ENCODE assay signal across 10 cellular contexts in the genomic region with DNA sequence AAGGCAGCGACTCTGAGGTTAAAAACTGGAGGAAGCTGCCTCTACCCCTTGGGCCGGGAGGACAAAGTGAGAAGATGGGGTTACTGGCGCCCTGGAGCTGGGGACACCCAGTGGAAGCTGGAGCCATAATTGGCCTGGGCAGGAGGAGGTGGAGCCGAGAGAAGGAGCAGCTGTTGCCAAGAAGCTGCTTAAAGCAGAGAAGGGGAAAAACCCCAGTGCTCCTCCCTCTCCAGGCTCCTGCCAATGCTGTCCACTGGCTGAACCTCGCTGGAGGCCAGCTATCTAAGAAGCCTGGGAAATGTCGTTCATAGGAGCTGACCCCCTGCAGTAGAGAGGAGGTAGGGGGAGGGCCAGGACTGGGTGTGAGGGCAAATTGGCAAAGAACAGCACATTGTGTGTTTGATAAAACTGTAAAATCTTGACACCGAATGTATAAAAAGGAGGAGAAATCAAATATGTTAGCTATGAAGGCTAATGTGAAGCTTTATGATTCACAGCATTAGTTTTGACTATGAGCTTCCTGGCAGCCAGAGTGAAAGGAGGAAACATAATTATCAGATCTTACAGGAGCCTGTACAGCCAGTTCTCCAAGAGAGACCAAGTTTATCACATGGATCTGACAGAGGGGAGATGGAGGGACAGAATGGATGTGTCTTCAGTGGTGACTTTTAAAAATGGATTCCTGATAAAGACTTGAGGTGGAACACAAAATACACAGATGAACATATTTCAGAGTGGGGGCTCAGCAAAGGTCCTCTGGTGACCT. TPM values are rescaled to one million over a fixed set of nuclear protein-coding genes. Genes with fewer than 3 reads are reported as not detected.
DNase-seq lines count a peak whose midpoint lies in the region; ATAC-seq, FAIRE-seq and TF ChIP-seq lines count a peak whose summit lies in the region.
"Had no signal": no experiment of that assay in that cellular context is flagged by ENCODE, and none has a peak within 500 bp of the region (broad histone marks: within the 10 kb centered on the region; RNA-seq: fewer than 3 reads in every experiment).

No MANE protein-coding gene starts in this region.

- H3K9me3 ChIP-seq in left lung, result no peaks in the 10 kb centered on the region

- intact Hi-C loops in left lung (cut with DNase I), result no loop called here
- intact Hi-C loops in activated T-helper 1 cell treated with anti-CD3 and anti-CD28 coated beads, Interleukin-12 subunit alpha, Interleukin-12 subunit beta, Interleukin-2, Interleukin-4 antibody, amounts not matched to agents 30 ng/mL and 10 ng/mL and 1 ng/mL, durations not matched to agents 14 hours and 24 hours and 36 hours (cut with micrococcal nuclease), result no loop called here

- H3K4me3 Mint-ChIP-seq in type B pancreatic cell, result no peak overlapping the region
- no peak overlapping the region for H3K4me3 Mint-ChIP-seq in stimulated activated naive B cell treated with anti-CD40 and anti-IgM and Interleukin-4, amounts not matched to agents 10 μg/mL and 1 μg/mL and 100 μg/mL, for 72 hours
- H3K4me3 Mint-ChIP-seq in activated T-helper 1 cell treated with anti-CD3 and anti-CD28 coated beads, Interleukin-12 subunit alpha, Interleukin-12 subunit beta, Interleukin-2, Interleukin-4 antibody, amounts not matched to agents 30 ng/mL and 10 ng/mL and 1 ng/mL, durations not matched to agents 14 hours and 24 hours and 36 hours, result no peak overlapping the region

- DNase-seq in AG04449 (ENCODE audit: low read depth, low spot score) (peak; percentile 34), HTR-8/SVneo (ENCODE audit: insufficient read length, low spot score) (peak; percentile 19), brain microvascular endothelial cell (peak; percentile 61), left lung (peak; percentile 56 to 67), type B pancreatic cell (ENCODE audit: extremely low spot score, unreplicated experiment) (no peak)
- no peak for DNase-seq in stimulated activated naive B cell treated with anti-CD40 and anti-IgM and Interleukin-4, amounts not matched to agents 10 μg/mL and 1 μg/mL and 100 μg/mL, for 72 hours
- no peak for DNase-seq in activated T-helper 1 cell treated with anti-CD3 and anti-CD28 coated beads, Interleukin-12 subunit alpha, Interleukin-12 subunit beta, Interleukin-2, Interleukin-4 antibody, amounts not matched to agents 30 ng/mL and 10 ng/mL and 1 ng/mL, durations not matched to agents 14 hours and 24 hours and 36 hours (ENCODE audit: low spot score)
- DNase-seq: NCI-H1694 treated with DMSO at 0.1 percent for 48 hours had no signal

- peak; percentile 93 for ATAC-seq in left lung
- no peak for ATAC-seq in HG03520 (IDR thresholded peaks at IDR 0.05; ENCODE audit: unreplicated experiment)
- no peak for ATAC-seq in stimulated activated naive B cell treated with anti-CD40 and anti-IgM and Interleukin-4, amounts not matched to agents 10 μg/mL and 1 μg/mL and 100 μg/mL, for 72 hours (replicated peaks)

- H3K36me3 ChIP-seq in brain microvascular endothelial cell (replicated peaks) (no peaks in the 10 kb centered on the region), left lung (no peaks in the 10 kb centered on the region)

- H3K27me3 Mint-ChIP-seq in type B pancreatic cell, result peaks cover 34% of the 10 kb centered on the region
- peaks cover 54 to 69% of the 10 kb centered on the region in 2 donors for H3K27me3 Mint-ChIP-seq in stimulated activated naive B cell treated with anti-CD40 and anti-IgM and Interleukin-4, amounts not matched to agents 10 μg/mL and 1 μg/mL and 100 μg/mL, for 72 hours
- peaks cover 23% of the 10 kb centered on the region for H3K27me3 Mint-ChIP-seq in activated T-helper 1 cell treated with anti-CD3 and anti-CD28 coated beads, Interleukin-12 subunit alpha, Interleukin-12 subunit beta, Interleukin-2, Interleukin-4 antibody, amounts not matched to agents 30 ng/mL and 10 ng/mL and 1 ng/mL, durations not matched to agents 14 hours and 24 hours and 36 hours (ENCODE audit: insufficient read depth)

- peaks cover 12% of the 10 kb centered on the region for H3K27me3 ChIP-seq in brain microvascular endothelial cell (replicated peaks)
- peaks cover 10 to 30% of the 10 kb centered on the region in 2 donors for H3K27me3 ChIP-seq in left lung

- H3K4me3 ChIP-seq in AG04449 (ENCODE audit: low read depth, low read length) (no peak overlapping the region), brain microvascular endothelial cell (ENCODE audit: low read depth, low read length) (no peak overlapping the region), left lung (no peak overlapping the region)

- H3K36me3 Mint-ChIP-seq in type B pancreatic cell, result no peaks in the 10 kb centered on the region
- no peaks in the 10 kb centered on the region for H3K36me3 Mint-ChIP-seq in stimulated activated naive B cell treated with anti-CD40 and anti-IgM and Interleukin-4, amounts not matched to agents 10 μg/mL and 1 μg/mL and 100 μg/mL, for 72 hours
- no peaks in the 10 kb centered on the region for H3K36me3 Mint-ChIP-seq in activated T-helper 1 cell treated with anti-CD3 and anti-CD28 coated beads, Interleukin-12 subunit alpha, Interleukin-12 subunit beta, Interleukin-2, Interleukin-4 antibody, amounts not matched to agents 30 ng/mL and 10 ng/mL and 1 ng/mL, durations not matched to agents 14 hours and 24 hours and 36 hours (ENCODE audit: low read depth)

- H3K27ac Mint-ChIP-seq in type B pancreatic cell, result no peak overlapping the region
- no peak overlapping the region for H3K27ac Mint-ChIP-seq in stimulated activated naive B cell treated with anti-CD40 and anti-IgM and Interleukin-4, amounts not matched to agents 10 μg/mL and 1 μg/mL and 100 μg/mL, for 72 hours
- H3K27ac Mint-ChIP-seq in activated T-helper 1 cell treated with anti-CD3 and anti-CD28 coated beads, Interleukin-12 subunit alpha, Interleukin-12 subunit beta, Interleukin-2, Interleukin-4 antibody, amounts not matched to agents 30 ng/mL and 10 ng/mL and 1 ng/mL, durations not matched to agents 14 hours and 24 hours and 36 hours, result no peak overlapping the region

- TF ChIP-seq CTCF in AG04449 (IDR thresholded peaks at IDR 0.05; ENCODE audit: insufficient read depth, low read length, missing control alignments) (no peak), brain microvascular endothelial cell (IDR thresholded peaks at IDR 0.05; ENCODE audit: low read depth, low read length, missing control alignments) (no peak), left lung (IDR thresholded peaks at IDR 0.05) (no peak), type B pancreatic cell (conservative IDR thresholded peaks at IDR 0.05) (no peak)

- POLR2A ChIA-PET in AG04449 (lab: Yijun Ruan, JAX), result interaction anchor here (0.7 to 0.9 kb wide), 2 partner anchors 15 to 159 kb away, joined by 3 read pairs; no protein-coding TSS in a partner anchor

- in situ Hi-C loops in brain microvascular endothelial cell (cut with HindIII; ENCODE audit: low pct_ligation_motif_present, low sequenced_read_pairs), result no loop called here

- no peaks in the 10 kb centered on the region for H3K9me3 Mint-ChIP-seq in type B pancreatic cell
- H3K9me3 Mint-ChIP-seq in stimulated activated naive B cell treated with anti-CD40 and anti-IgM and Interleukin-4, amounts not matched to agents 10 μg/mL and 1 μg/mL and 100 μg/mL, for 72 hours, result no peaks in the 10 kb centered on the region
- H3K9me3 Mint-ChIP-seq in activated T-helper 1 cell treated with anti-CD3 and anti-CD28 coated beads, Interleukin-12 subunit alpha, Interleukin-12 subunit beta, Interleukin-2, Interleukin-4 antibody, amounts not matched to agents 30 ng/mL and 10 ng/mL and 1 ng/mL, durations not matched to agents 14 hours and 24 hours and 36 hours, result no peaks in the 10 kb centered on the region

- peak; percentile 28 for FAIRE-seq in HTR-8/SVneo (lab: Jason Lieb, UNC)
- FAIRE-seq: frontal cortex had no signal

- H3K4me1 Mint-ChIP-seq in type B pancreatic cell (ENCODE audit: unreplicated experiment), result peaks cover 17% of the 10 kb centered on the region
- H3K4me1 Mint-ChIP-seq in stimulated activated naive B cell treated with anti-CD40 and anti-IgM and Interleukin-4, amounts not matched to agents 10 μg/mL and 1 μg/mL and 100 μg/mL, for 72 hours, result peaks cover 0 to 3% of the 10 kb centered on the region in 2 donors
- H3K4me1 Mint-ChIP-seq in activated T-helper 1 cell treated with anti-CD3 and anti-CD28 coated beads, Interleukin-12 subunit alpha, Interleukin-12 subunit beta, Interleukin-2, Interleukin-4 antibody, amounts not matched to agents 30 ng/mL and 10 ng/mL and 1 ng/mL, durations not matched to agents 14 hours and 24 hours and 36 hours (ENCODE audit: low read depth), result no peaks in the 10 kb centered on the region

- H3K4me1 ChIP-seq in left lung, result no peaks in the 10 kb centered on the region

- H3K27ac ChIP-seq in brain microvascular endothelial cell (no peak overlapping the region), left lung (no peak overlapping the region)

- CTCF ChIA-PET in AG04449 (lab: Yijun Ruan, JAX), result interaction anchor here (0.8 to 1.8 kb wide), 4 partner anchors 14 to 131 kb away, joined by 3 to 6 read pairs (median 4); no protein-coding TSS in a partner anchor

RNA-seq across cellular contexts. Expression of gene HHIPL1, which starts 9.5 kb away (rescaled TPM):
- 1 to 10 TPM; 2.5 to 2.9 TPM for total RNA-seq in left lung
- 0.19 and 1.4 TPM in 2 replicates for total RNA-seq in type B pancreatic cell (ENCODE audit: low replicate concordance)
- total RNA-seq in activated T-helper 1 cell treated with anti-CD3 and anti-CD28 coated beads, Interleukin-12 subunit alpha, Interleukin-12 subunit beta, Interleukin-2, Interleukin-4 antibody, amounts not matched to agents 30 ng/mL and 10 ng/mL and 1 ng/mL, durations not matched to agents 14 hours and 24 hours and 36 hours, result not detected in 2 replicates

RNA-seq across cellular contexts. Expression of gene CYP46A1, which starts 29.7 kb away (rescaled TPM):
- total RNA-seq in left lung, result 1 to 10 TPM; 1.2 to 1.5 TPM
- total RNA-seq in type B pancreatic cell (ENCODE audit: low replicate concordance), result 0.98 and 4.7 TPM in 2 replicates
- total RNA-seq in activated T-helper 1 cell treated with anti-CD3 and anti-CD28 coated beads, Interleukin-12 subunit alpha, Interleukin-12 subunit beta, Interleukin-2, Interleukin-4 antibody, amounts not matched to agents 30 ng/mL and 10 ng/mL and 1 ng/mL, durations not matched to agents 14 hours and 24 hours and 36 hours, result 0.27 TPM in 1 of 2 replicates, not detected in the other

RNA-seq across cellular contexts. Expression of gene CCDC85C, which starts 50.4 kb away (rescaled TPM):
- 10 to 100 TPM; 16.4 to 19.0 TPM for total RNA-seq in left lung
- 49.1 and 83.8 TPM in 2 replicates for total RNA-seq in type B pancreatic cell (ENCODE audit: low replicate concordance)
- 7.4 and 7.6 TPM in 2 replicates for total RNA-seq in activated T-helper 1 cell treated with anti-CD3 and anti-CD28 coated beads, Interleukin-12 subunit alpha, Interleukin-12 subunit beta, Interleukin-2, Interleukin-4 antibody, amounts not matched to agents 30 ng/mL and 10 ng/mL and 1 ng/mL, durations not matched to agents 14 hours and 24 hours and 36 hours

Comparison
In these comparisons a context has a peak if more than half of its experiments do, and no peak if none do; other contexts are left out.
1. DNase-seq: peak in AG04449 (single experiment), HTR-8/SVneo (single experiment), brain microvascular endothelial cell (single experiment) and left lung (2 of 2); none in type B pancreatic cell (single experiment), stimulated activated naive B cell treated with anti-CD40 and anti-IgM and Interleukin-4, amounts not matched to agents 10 μg/mL and 1 μg/mL and 100 μg/mL, for 72 hours (single experiment) and activated T-helper 1 cell treated with anti-CD3 and anti-CD28 coated beads, Interleukin-12 subunit alpha, Interleukin-12 subunit beta, Interleukin-2, Interleukin-4 antibody, amounts not matched to agents 30 ng/mL and 10 ng/mL and 1 ng/mL, durations not matched to agents 14 hours and 24 hours and 36 hours (single experiment).